8 cellular contexts compared by ENCODE assay signal in the genomic region with DNA sequence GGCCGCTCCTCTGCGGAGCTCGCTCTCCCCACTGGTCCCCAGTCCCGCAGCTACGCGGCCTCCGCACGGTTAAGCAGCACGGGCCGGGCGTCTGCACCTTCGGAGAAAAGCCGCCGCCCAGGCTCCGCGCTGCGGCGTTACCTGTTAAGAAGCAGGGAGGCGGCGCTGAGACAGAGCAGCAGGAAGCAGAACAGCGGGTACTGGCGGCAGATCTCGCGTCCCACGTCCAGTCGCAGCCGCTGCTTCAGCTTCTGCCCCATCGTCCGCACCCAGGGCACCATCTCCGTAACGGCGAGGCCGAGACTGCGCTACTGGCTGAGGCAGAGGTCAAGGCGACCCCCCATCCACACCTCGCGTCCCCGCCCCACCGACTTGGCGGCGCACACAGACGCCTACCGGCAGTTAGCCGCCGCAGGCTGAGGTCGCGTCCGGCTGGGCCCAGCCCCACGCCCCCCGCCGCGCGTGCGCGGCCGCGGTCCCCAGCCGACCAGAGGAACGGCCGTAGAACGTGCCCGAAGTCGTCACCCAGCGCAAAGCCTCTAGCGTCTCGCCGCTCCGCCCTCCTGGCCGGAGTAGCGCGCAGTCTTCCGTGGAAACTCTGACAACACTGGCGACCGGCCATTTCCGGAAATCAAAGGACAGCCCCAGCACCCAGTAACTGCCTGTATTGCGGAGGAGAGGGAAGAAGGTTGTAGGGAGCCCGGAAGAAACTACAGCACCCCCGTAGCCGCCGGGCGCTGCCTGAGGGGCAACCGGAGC. TPM values are rescaled to one million over a fixed set of nuclear protein-coding genes. Genes with fewer than 3 reads are reported as not detected.
A peak's percentile ranks its signal among the peaks of the same experiment; 100 is the strongest.
DNase-seq lines count a peak whose midpoint lies in the region; ATAC-seq and TF ChIP-seq lines count a peak whose summit lies in the region.

A gene with protein sequence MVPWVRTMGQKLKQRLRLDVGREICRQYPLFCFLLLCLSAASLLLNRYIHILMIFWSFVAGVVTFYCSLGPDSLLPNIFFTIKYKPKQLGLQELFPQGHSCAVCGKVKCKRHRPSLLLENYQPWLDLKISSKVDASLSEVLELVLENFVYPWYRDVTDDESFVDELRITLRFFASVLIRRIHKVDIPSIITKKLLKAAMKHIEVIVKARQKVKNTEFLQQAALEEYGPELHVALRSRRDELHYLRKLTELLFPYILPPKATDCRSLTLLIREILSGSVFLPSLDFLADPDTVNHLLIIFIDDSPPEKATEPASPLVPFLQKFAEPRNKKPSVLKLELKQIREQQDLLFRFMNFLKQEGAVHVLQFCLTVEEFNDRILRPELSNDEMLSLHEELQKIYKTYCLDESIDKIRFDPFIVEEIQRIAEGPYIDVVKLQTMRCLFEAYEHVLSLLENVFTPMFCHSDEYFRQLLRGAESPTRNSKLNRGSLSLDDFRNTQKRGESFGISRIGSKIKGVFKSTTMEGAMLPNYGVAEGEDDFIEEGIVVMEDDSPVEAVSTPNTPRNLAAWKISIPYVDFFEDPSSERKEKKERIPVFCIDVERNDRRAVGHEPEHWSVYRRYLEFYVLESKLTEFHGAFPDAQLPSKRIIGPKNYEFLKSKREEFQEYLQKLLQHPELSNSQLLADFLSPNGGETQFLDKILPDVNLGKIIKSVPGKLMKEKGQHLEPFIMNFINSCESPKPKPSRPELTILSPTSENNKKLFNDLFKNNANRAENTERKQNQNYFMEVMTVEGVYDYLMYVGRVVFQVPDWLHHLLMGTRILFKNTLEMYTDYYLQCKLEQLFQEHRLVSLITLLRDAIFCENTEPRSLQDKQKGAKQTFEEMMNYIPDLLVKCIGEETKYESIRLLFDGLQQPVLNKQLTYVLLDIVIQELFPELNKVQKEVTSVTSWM (minus strand): TSS at position 421 of the 759 bp plus-strand sequence. CDS start 140 bp downstream, at position 281.

- H3K4me1 Mint-ChIP-seq in natural killer cell treated with Interleukin-12 subunit alpha and Interleukin-12 subunit beta and Interleukin-15 and Interleukin-18, amount 100 ng/mL, for 72 hours (ENCODE audit: low read depth in 2 of 2), result peaks cover 40 to 51% of the 10 kb centered on the region in 2 donors

- H3K27ac Mint-ChIP-seq in natural killer cell treated with Interleukin-12 subunit alpha and Interleukin-12 subunit beta and Interleukin-15 and Interleukin-18, amount 100 ng/mL, for 72 hours, result peak within 1 kb of the TSS; percentile 98 to 100

- TF ChIP-seq CTCF in fibroblast of pulmonary artery (IDR thresholded peaks at IDR 0.05; ENCODE audit: low read length, missing control alignments), result no peak

- peak within 1 kb of the TSS; percentile 85 for H3K4me3 ChIP-seq in fibroblast of pulmonary artery (replicated peaks; ENCODE audit: low read depth, low read length)

- peak; percentile 98 for TF ChIP-seq POLR2A in Raji (IDR thresholded peaks at IDR 0.05; ENCODE audit: insufficient read depth, low read depth, low read length)

- DNase-seq in ELR (ENCODE audit: low read depth) (peak; percentile 97), GOT3 (lab: John Stamatoyannopoulos, UW) (peak; percentile 76), LHCN-M2 (ENCODE audit: low read depth) (peak; percentile 96), fibroblast of pulmonary artery (ENCODE audit: low read depth) (peak; percentile 97)
- peak; percentile 62 for DNase-seq in activated T-helper 9 cell treated with anti-CD3 and anti-CD28 coated beads, Interleukin-2, amount 50 U/mL, for 16 hours (ENCODE audit: low read depth)
- DNase-seq in natural killer cell treated with Interleukin-12 subunit alpha and Interleukin-12 subunit beta and Interleukin-15 and Interleukin-18, amount 100 ng/mL, for 72 hours (ENCODE audit: low spot score), result peak; percentile 95
- DNase-seq in stimulated activated naive CD4-positive, alpha-beta T cell treated with Interleukin-2 at 50 U/mL for 16 hours (lab: John Stamatoyannopoulos, UW), result peak; percentile 72

- H3K36me3 Mint-ChIP-seq in natural killer cell treated with Interleukin-12 subunit alpha and Interleukin-12 subunit beta and Interleukin-15 and Interleukin-18, amount 100 ng/mL, for 72 hours, result peaks cover 19% of the 10 kb centered on the region

- H3K4me3 Mint-ChIP-seq in natural killer cell treated with Interleukin-12 subunit alpha and Interleukin-12 subunit beta and Interleukin-15 and Interleukin-18, amount 100 ng/mL, for 72 hours, result peak within 1 kb of the TSS; percentile 97

- no peaks in the 10 kb centered on the region for H3K27me3 Mint-ChIP-seq in natural killer cell treated with Interleukin-12 subunit alpha and Interleukin-12 subunit beta and Interleukin-15 and Interleukin-18, amount 100 ng/mL, for 72 hours

- H3K9me3 Mint-ChIP-seq in natural killer cell treated with Interleukin-12 subunit alpha and Interleukin-12 subunit beta and Interleukin-15 and Interleukin-18, amount 100 ng/mL, for 72 hours, result no peaks in the 10 kb centered on the region

- ATAC-seq in natural killer cell treated with Interleukin-12 subunit alpha and Interleukin-12 subunit beta and Interleukin-15 and Interleukin-18, amount 100 ng/mL, for 72 hours, result peak; percentile 94 to 96

RNA-seq across cellular contexts. Expression of the gene that starts here (rescaled TPM):
- 96.1 and 116 TPM in 2 replicates for total RNA-seq in LHCN-M2 (2014; rRNA removed)
- 37.2 TPM for polyA plus RNA-seq in LHCN-M2 (2012)
- 10 to 100 TPM; 78.3 to 88.0 TPM for total RNA-seq in natural killer cell treated with Interleukin-12 subunit alpha and Interleukin-12 subunit beta and Interleukin-15 and Interleukin-18, amount 100 ng/mL, for 72 hours

Comparison
In these comparisons a context has a peak if more than half of its experiments do, and no peak if none do; other contexts are left out.
1. Peak in every context shown above with its lines: DNase-seq, ATAC-seq and H3K4me3 ChIP-seq.